Comparison of ENCODE assay signal across 11 cellular contexts in the genomic region with DNA sequence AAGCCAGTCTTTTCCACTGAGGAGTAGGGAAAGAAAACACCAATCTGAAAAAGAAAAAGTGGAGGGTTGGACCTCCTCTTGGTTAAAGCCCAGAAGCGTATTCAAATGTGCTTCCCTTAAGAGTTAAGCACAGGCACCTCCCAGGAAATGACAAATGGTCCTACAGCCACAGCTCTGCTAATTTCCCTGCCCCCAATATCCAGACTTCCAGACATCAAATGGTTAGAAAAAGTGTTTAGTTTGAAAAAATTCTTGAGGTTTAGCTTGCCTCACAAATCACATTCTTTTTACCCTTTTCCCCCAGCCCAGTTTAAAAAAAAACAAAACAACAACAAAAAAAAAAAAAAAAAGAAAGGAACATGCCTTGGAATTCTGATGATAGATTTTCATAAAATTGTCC. TPM values are rescaled to one million over a fixed set of nuclear protein-coding genes. Genes with fewer than 3 reads are reported as not detected.
DNase-seq lines count a peak whose midpoint lies in the region; ATAC-seq and TF ChIP-seq lines count a peak whose summit lies in the region.
"Had no signal": no experiment of that assay in that cellular context is flagged by ENCODE, and none has a peak within 500 bp of the region (broad histone marks: within the 10 kb centered on the region; RNA-seq: fewer than 3 reads in every experiment).

No MANE protein-coding gene starts in this region.

- no peaks in the 10 kb centered on the region for H3K36me3 Mint-ChIP-seq in neural progenitor cell
- no peaks in the 10 kb centered on the region for H3K36me3 Mint-ChIP-seq in activated naive CD4-positive, alpha-beta T cell treated with anti-CD3 and anti-CD28 coated beads, Interleukin-2, amount 50 U/mL, for 72 hours
- H3K36me3 Mint-ChIP-seq: CD8-positive, alpha-beta T cell; naive thymus-derived CD4-positive, alpha-beta T cell had no signal

- H3K4me1 ChIP-seq in SJCRH30 (peaks cover 18% of the 10 kb centered on the region), neural progenitor cell (peaks cover 23% of the 10 kb centered on the region)

- CTCF ChIA-PET in RWPE1 (lab: Yijun Ruan, JAX) = no interaction called here

- H3K9me3 Mint-ChIP-seq in neural progenitor cell = peaks cover 13% of the 10 kb centered on the region
- no peaks in the 10 kb centered on the region for H3K9me3 Mint-ChIP-seq in activated naive CD4-positive, alpha-beta T cell treated with anti-CD3 and anti-CD28 coated beads, Interleukin-2, amount 50 U/mL, for 72 hours
- H3K9me3 Mint-ChIP-seq: CD8-positive, alpha-beta T cell; naive thymus-derived CD4-positive, alpha-beta T cell had no signal

- no peaks in the 10 kb centered on the region for H3K27me3 Mint-ChIP-seq in neural progenitor cell (ENCODE audit: insufficient read depth, low read depth)

- H3K9me3 ChIP-seq in SJCRH30 (replicated peaks) (no peaks in the 10 kb centered on the region), neural progenitor cell (ENCODE audit: low read depth) (no peaks in the 10 kb centered on the region)

- TF ChIP-seq CTCF in AG09309 (IDR thresholded peaks at IDR 0.05; ENCODE audit: control insufficient read depth, insufficient read depth, low read depth, low read length, missing control alignments) = no peak
- no peak for TF ChIP-seq CTCF in neural progenitor cell (IDR thresholded peaks at IDR 0.05)
- TF ChIP-seq CTCF in RWPE1 (conservative IDR thresholded peaks at IDR 0.05; ENCODE audit: low read depth) = no peak

- H3K4me3 Mint-ChIP-seq in neural progenitor cell = no peak overlapping the region
- H3K4me3 Mint-ChIP-seq: CD8-positive, alpha-beta T cell had no signal

- H3K27ac ChIP-seq in SJCRH30 (peak overlapping the region; percentile 77), neural progenitor cell (peak overlapping the region; percentile 35), RWPE1 (no peak overlapping the region)

- H3K27me3 ChIP-seq in SJCRH30 (no peaks in the 10 kb centered on the region), neural progenitor cell (no peaks in the 10 kb centered on the region)

- H3K9ac ChIP-seq in neural progenitor cell = no peak overlapping the region

- peak overlapping the region; percentile 67 for H3K4me2 ChIP-seq in neural progenitor cell

- POLR2A ChIA-PET in RWPE1 (lab: Yijun Ruan, JAX; ENCODE audit: low non-redundant PET) = no interaction called here

- H3K36me3 ChIP-seq in SJCRH30 (no peaks in the 10 kb centered on the region), neural progenitor cell (no peaks in the 10 kb centered on the region)

- no peaks in the 10 kb centered on the region for H4K20me1 ChIP-seq in neural progenitor cell (ENCODE audit: low read depth)

- peaks cover 25% of the 10 kb centered on the region for H3K4me1 Mint-ChIP-seq in neural progenitor cell

- DNase-seq in AG09309 (ENCODE audit: low read depth) (peak; percentile 96), SJCRH30 (peak; percentile 73 to 86), fibroblast of the conjunctiva (ENCODE audit: low read depth) (peak; percentile 95), neural progenitor cell (ENCODE audit: low spot score) (no peak), RWPE1 (ENCODE audit: low spot score) (no peak), DMS79 treated with DMSO at 0.1 percent for 48 hours (lab: John Stamatoyannopoulos, UW) (no peak)
- DNase-seq in activated naive CD4-positive, alpha-beta T cell treated with anti-CD3 and anti-CD28 coated beads, Interleukin-2, amount 50 U/mL, for 72 hours (ENCODE audit: low spot score in 2 of 2) = no peak
- DNase-seq: activated T-cell treated with anti-CD3 and anti-CD28 coated beads, Interleukin-2, amount 50 U/mL, for 48 hours; CD8-positive, alpha-beta T cell had no signal

- no peaks in the 10 kb centered on the region for H3K79me2 ChIP-seq in neural progenitor cell (ENCODE audit: low read depth)

- peaks cover 10% of the 10 kb centered on the region for H3F3A ChIP-seq in neural progenitor cell (ENCODE audit: low read depth)

- H3K4me3 ChIP-seq in AG09309 (ENCODE audit: control insufficient read depth, low read depth, low read length) (peak overlapping the region; percentile 14), SJCRH30 (peak overlapping the region; percentile 21), neural progenitor cell (peak overlapping the region; percentile 16)

- ATAC-seq in HG03469 (IDR thresholded peaks at IDR 0.05; ENCODE audit: unreplicated experiment) = no peak
- no peak for ATAC-seq in activated naive CD4-positive, alpha-beta T cell treated with anti-CD3 and anti-CD28 coated beads, Interleukin-2, amount 50 U/mL, for 72 hours
- ATAC-seq: CD8-positive, alpha-beta T cell; naive thymus-derived CD4-positive, alpha-beta T cell had no signal

- peak overlapping the region; percentile 77 for H3K27ac Mint-ChIP-seq in neural progenitor cell
- no peak overlapping the region for H3K27ac Mint-ChIP-seq in activated naive CD4-positive, alpha-beta T cell treated with anti-CD3 and anti-CD28 coated beads, Interleukin-2, amount 50 U/mL, for 72 hours
- H3K27ac Mint-ChIP-seq: CD8-positive, alpha-beta T cell had no signal

- peak overlapping the region; percentile 85 for H2AFZ ChIP-seq in neural progenitor cell (replicated peaks)

RNA-seq across cellular contexts. Expression of a gene that starts 19.0 kb away (rescaled TPM):
- 0.12 and 0.20 TPM in 2 replicates for total RNA-seq in SJCRH30 (2014; rRNA removed; shearing (Covaris generic))
- total RNA-seq in neural progenitor cell (ENCODE audit: low replicate concordance) = 28.0 and 47.9 TPM in 2 replicates
- total RNA-seq in activated naive CD4-positive, alpha-beta T cell treated with anti-CD3 and anti-CD28 coated beads, Interleukin-2, amount 50 U/mL, for 72 hours = not detected
- total RNA-seq: CD8-positive, alpha-beta T cell had no signal

Comparison
In these comparisons a context has a peak if more than half of its experiments do, and no peak if none do; other contexts are left out.
1. DNase-seq: peak in AG09309 (single experiment), SJCRH30 (2 of 2) and fibroblast of the conjunctiva (single experiment); none in neural progenitor cell (single experiment), RWPE1 (single experiment), activated naive CD4-positive, alpha-beta T cell treated with anti-CD3 and anti-CD28 coated beads, Interleukin-2, amount 50 U/mL, for 72 hours (0 of 2) and DMS79 treated with DMSO at 0.1 percent for 48 hours (single experiment).
2. RNA of a gene that starts 19.0 kb away (total RNA-seq): 28.0 to 47.9 TPM in neural progenitor cell; 0.12 to 0.20 TPM in SJCRH30 and not detected in activated naive CD4-positive, alpha-beta T cell treated with anti-CD3 and anti-CD28 coated beads, Interleukin-2, amount 50 U/mL, for 72 hours; every median in the first group is over 10 times any median in the second.
3. Peak in every context shown above with its lines, with median percentiles within 50 percentile points of each other: H3K4me3 ChIP-seq.